In the genomic region with DNA sequence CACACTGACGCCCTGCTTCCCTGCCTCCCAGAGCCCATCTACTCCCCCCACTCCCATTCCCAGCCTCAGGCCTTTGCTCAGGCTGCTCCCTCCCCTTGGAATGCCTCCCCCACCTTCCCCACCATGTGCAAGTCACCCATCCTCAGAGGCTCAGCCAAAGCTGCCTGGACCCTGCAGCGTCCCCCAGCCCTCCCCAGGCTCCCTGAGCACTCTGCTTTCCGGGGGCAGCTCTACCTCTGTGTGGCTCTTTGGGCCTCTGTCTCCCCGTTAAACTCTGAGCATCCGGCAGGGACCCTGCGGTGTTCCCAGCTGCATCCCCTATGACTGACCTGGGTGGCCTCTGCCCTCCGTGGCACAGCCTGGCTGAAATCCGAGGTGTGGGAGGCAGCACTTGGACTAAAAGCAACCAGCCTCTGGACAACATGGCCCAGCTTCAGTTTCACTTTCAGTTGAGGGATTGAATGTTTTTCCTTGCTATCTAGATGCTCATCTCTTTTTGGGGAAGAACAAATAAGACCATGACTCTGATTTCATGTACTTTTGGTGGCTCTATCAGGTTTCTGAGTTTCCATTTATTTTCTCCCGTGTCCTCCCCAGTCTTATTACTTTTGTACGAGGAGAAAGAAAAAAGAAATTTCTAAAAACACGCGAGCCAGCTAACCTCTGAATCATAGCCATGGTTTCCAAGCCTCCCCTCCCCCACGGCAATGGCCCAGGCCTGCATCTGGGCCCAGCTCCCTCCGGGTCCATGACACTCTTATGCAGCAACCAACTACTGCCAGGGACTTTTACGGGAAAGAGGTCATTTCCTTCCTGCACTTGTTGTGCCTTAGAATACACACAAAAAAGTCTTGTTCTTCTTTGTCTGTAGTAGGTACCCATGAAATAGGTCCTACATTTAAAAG, we compare ENCODE assay signal across 1 cellular context.
TF ChIP-seq lines count a peak whose summit lies in the region.

No MANE protein-coding gene starts in this region.

TF ChIP-seq in SK-N-SH, 30 proteins besides CTCF, POLR2A, EP300 and RAD21 (continued from another document):
- TF ChIP-seq, protein P1, sequence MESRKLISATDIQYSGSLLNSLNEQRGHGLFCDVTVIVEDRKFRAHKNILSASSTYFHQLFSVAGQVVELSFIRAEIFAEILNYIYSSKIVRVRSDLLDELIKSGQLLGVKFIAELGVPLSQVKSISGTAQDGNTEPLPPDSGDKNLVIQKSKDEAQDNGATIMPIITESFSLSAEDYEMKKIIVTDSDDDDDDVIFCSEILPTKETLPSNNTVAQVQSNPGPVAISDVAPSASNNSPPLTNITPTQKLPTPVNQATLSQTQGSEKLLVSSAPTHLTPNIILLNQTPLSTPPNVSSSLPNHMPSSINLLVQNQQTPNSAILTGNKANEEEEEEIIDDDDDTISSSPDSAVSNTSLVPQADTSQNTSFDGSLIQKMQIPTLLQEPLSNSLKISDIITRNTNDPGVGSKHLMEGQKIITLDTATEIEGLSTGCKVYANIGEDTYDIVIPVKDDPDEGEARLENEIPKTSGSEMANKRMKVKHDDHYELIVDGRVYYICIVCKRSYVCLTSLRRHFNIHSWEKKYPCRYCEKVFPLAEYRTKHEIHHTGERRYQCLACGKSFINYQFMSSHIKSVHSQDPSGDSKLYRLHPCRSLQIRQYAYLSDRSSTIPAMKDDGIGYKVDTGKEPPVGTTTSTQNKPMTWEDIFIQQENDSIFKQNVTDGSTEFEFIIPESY (IDR thresholded peaks at IDR 0.05; ENCODE audit: borderline replicate concordance, low read depth): no peak
- no peak for TF ChIP-seq RFX5 (IDR thresholded peaks at IDR 0.05; ENCODE audit: low read length)
- TF ChIP-seq CHD2 (IDR thresholded peaks at IDR 0.05; ENCODE audit: low read length, partially characterized antibody): no peak
- TF ChIP-seq ELF1 (IDR thresholded peaks at IDR 0.05): no peak
- TF ChIP-seq SIN3A (IDR thresholded peaks at IDR 0.05; ENCODE audit: borderline replicate concordance, low read depth, low read length): no peak
- TF ChIP-seq TCF12 (IDR thresholded peaks at IDR 0.05): no peak
- TF ChIP-seq RCOR1 (IDR thresholded peaks at IDR 0.05; ENCODE audit: low read length): no peak
- TF ChIP-seq TAF1 (IDR thresholded peaks at IDR 0.05; ENCODE audit: borderline replicate concordance, low read depth, low read length): no peak
- TF ChIP-seq NRF1 (IDR thresholded peaks at IDR 0.05; ENCODE audit: low read depth, low read length): no peak
